4 cellular contexts compared by ENCODE assay signal in genomic region chr1:242083742-242084141, GRCh38.
"Had no signal": no experiment of that assay in that cellular context is flagged by ENCODE, and none has a peak within 500 bp of the region (broad histone marks: within the 10 kb centered on the region; RNA-seq: fewer than 3 reads in every experiment).

No MANE protein-coding gene starts in this region.

- H3K4me3 ChIP-seq: GM23338 had no signal

- ATAC-seq: GM23338 had no signal

- DNase-seq: H9, HCEC 1CT, IMR-90 had no signal

- H2AFZ ChIP-seq: GM23338 had no signal

- H3K4me2 ChIP-seq: GM23338 had no signal
